8 cellular contexts compared by ENCODE assay signal in genomic region chr11:119741369-119742262, GRCh38. TPM values are rescaled to one million over a fixed set of nuclear protein-coding genes. Genes with fewer than 3 reads are reported as not detected.
A peak's percentile ranks its signal among the peaks of the same experiment; 100 is the strongest.
DNase-seq lines count a peak whose midpoint lies in the region; ATAC-seq and TF ChIP-seq lines count a peak whose summit lies in the region.

No MANE protein-coding gene starts in this region.

- DNase-seq in RWPE1 (ENCODE audit: low spot score) (no peak), left cardiac atrium (peak; percentile 65), retinal pigment epithelial cell (ENCODE audit: low read depth) (no peak), NCI-H1105 treated with DMSO at 0.1 percent for 48 hours (lab: John Stamatoyannopoulos, UW) (no peak)
- DNase-seq in activated naive CD4-positive, alpha-beta T cell treated with anti-CD3 and anti-CD28 coated beads, Interleukin-2, amount 50 U/mL, for 72 hours (ENCODE audit: low spot score in 2 of 2): peak; percentile 60 to 81

- TF ChIP-seq POLR2A in GM18505 (IDR thresholded peaks at IDR 0.05; ENCODE audit: borderline replicate concordance, extremely low read depth, insufficient read depth, insufficient read length): no peak

- H3K4me3 ChIP-seq in retinal pigment epithelial cell (ENCODE audit: low read length): no peak overlapping the region

- intact Hi-C loops in left cardiac atrium (cut with DNase I): loop anchor here in 1 of 2 donors (5.0 kb wide), 1 partner anchor 74 kb away; no protein-coding TSS in a partner anchor

- no peak overlapping the region for H3K27ac Mint-ChIP-seq in activated naive CD4-positive, alpha-beta T cell treated with anti-CD3 and anti-CD28 coated beads, Interleukin-2, amount 50 U/mL, for 72 hours

- no peak overlapping the region for H3K27ac ChIP-seq in RWPE1

- CTCF ChIA-PET in RWPE1 (lab: Yijun Ruan, JAX): interaction anchor here (0.6 kb wide), 1 partner anchor 1766 kb away, joined by 3 read pairs; no protein-coding TSS in a partner anchor

- TF ChIP-seq CTCF in RWPE1 (conservative IDR thresholded peaks at IDR 0.05; ENCODE audit: low read depth) (peak; percentile 73), retinal pigment epithelial cell (conservative IDR thresholded peaks at IDR 0.05; ENCODE audit: low read depth, low read length) (peak; percentile 86)

- H3K36me3 Mint-ChIP-seq in activated naive CD4-positive, alpha-beta T cell treated with anti-CD3 and anti-CD28 coated beads, Interleukin-2, amount 50 U/mL, for 72 hours: no peaks in the 10 kb centered on the region

- ATAC-seq in GM21367 (IDR thresholded peaks at IDR 0.05; ENCODE audit: unreplicated experiment) (peak; percentile 67), left cardiac atrium (peak; percentile 69 to 78), GM19455 (IDR thresholded peaks at IDR 0.05; ENCODE audit: unreplicated experiment) (no peak), GM18505 (IDR thresholded peaks at IDR 0.05; ENCODE audit: unreplicated experiment) (no peak)
- ATAC-seq in activated naive CD4-positive, alpha-beta T cell treated with anti-CD3 and anti-CD28 coated beads, Interleukin-2, amount 50 U/mL, for 72 hours: peak; percentile 71 to 88

- POLR2A ChIA-PET in RWPE1 (lab: Yijun Ruan, JAX; ENCODE audit: low non-redundant PET): no interaction called here

- H3K9me3 Mint-ChIP-seq in activated naive CD4-positive, alpha-beta T cell treated with anti-CD3 and anti-CD28 coated beads, Interleukin-2, amount 50 U/mL, for 72 hours: no peaks in the 10 kb centered on the region

RNA-seq across cellular contexts. Expression of gene NECTIN1, which starts 12.6 kb away (rescaled TPM):
- 1 to 10 TPM in 1 of 2 donors, under 1 TPM in 1; 0.20 to 2.2 TPM for total RNA-seq in activated naive CD4-positive, alpha-beta T cell treated with anti-CD3 and anti-CD28 coated beads, Interleukin-2, amount 50 U/mL, for 72 hours
- 1 to 10 TPM; 6.6 to 8.8 TPM for total RNA-seq in left cardiac atrium

Comparison
In these comparisons a context has a peak if more than half of its experiments do, and no peak if none do; other contexts are left out.
1. ATAC-seq: peak in GM21367 (single experiment), activated naive CD4-positive, alpha-beta T cell treated with anti-CD3 and anti-CD28 coated beads, Interleukin-2, amount 50 U/mL, for 72 hours (2 of 2) and left cardiac atrium (2 of 2); none in GM19455 (single experiment) and GM18505 (single experiment).
2. DNase-seq: peak in activated naive CD4-positive, alpha-beta T cell treated with anti-CD3 and anti-CD28 coated beads, Interleukin-2, amount 50 U/mL, for 72 hours (2 of 2) and left cardiac atrium (single experiment); none in RWPE1 (single experiment), retinal pigment epithelial cell (single experiment) and NCI-H1105 treated with DMSO at 0.1 percent for 48 hours (single experiment).